ENCODE assay signal across 8 cellular contexts in the genomic region with DNA sequence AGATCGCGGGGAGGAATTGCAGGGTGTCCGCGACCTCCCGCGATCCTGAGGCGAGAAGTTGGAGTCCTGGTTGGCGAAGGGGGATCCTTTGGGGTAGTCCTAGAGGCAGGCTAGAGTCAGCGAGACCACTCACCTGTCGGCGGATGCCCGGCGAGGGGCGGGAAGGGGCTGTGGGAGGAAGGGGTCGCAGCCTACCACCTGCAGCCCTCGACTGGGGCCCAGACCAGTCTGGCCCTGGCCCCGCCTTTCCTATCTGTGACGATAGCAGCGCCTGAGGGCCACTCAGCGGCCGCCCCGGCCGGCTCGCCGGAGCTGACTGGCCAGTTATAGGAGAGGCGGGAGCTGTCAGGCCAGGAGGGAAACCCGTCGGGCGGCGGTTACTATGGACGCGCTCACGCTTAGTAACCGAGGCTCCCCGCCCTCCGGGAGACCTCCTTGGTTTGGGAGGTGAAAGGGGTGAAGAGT. TPM values are rescaled to one million over a fixed set of nuclear protein-coding genes. Genes with fewer than 3 reads are reported as not detected.
DNase-seq lines count a peak whose midpoint lies in the region; ATAC-seq and TF ChIP-seq lines count a peak whose summit lies in the region.

Gene TEKT3 (minus strand): TSS at position 213 of the 465 bp plus-strand sequence. CDS start 10,012 bp downstream, outside the sequence.

- H3K36me3 Mint-ChIP-seq in HFFc6 (ENCODE audit: low read depth) (no peaks in the 10 kb centered on the region), nephron (ENCODE audit: low read depth) (no peaks in the 10 kb centered on the region)
- H3K36me3 Mint-ChIP-seq in activated naive CD4-positive, alpha-beta T cell treated with anti-CD3 and anti-CD28 coated beads, Interleukin-2, amount 50 U/mL, for 72 hours: peaks cover 6 to 10% of the 10 kb centered on the region in 2 donors
- no peaks in the 10 kb centered on the region for H3K36me3 Mint-ChIP-seq in activated T-helper 1 cell treated with anti-CD3 and anti-CD28 coated beads, Interleukin-12 subunit alpha, Interleukin-12 subunit beta, Interleukin-2, Interleukin-4 antibody, amounts not matched to agents 30 ng/mL and 10 ng/mL and 1 ng/mL, durations not matched to agents 14 hours and 24 hours and 36 hours (ENCODE audit: low read depth)

- H3K9me3 Mint-ChIP-seq in HFFc6 (no peaks in the 10 kb centered on the region), nephron (peaks cover 3% of the 10 kb centered on the region)
- H3K9me3 Mint-ChIP-seq in activated naive CD4-positive, alpha-beta T cell treated with anti-CD3 and anti-CD28 coated beads, Interleukin-2, amount 50 U/mL, for 72 hours: peaks cover 0 to 4% of the 10 kb centered on the region in 2 donors
- H3K9me3 Mint-ChIP-seq in activated T-helper 1 cell treated with anti-CD3 and anti-CD28 coated beads, Interleukin-12 subunit alpha, Interleukin-12 subunit beta, Interleukin-2, Interleukin-4 antibody, amounts not matched to agents 30 ng/mL and 10 ng/mL and 1 ng/mL, durations not matched to agents 14 hours and 24 hours and 36 hours: no peaks in the 10 kb centered on the region

- H3K27me3 Mint-ChIP-seq in HFFc6 (ENCODE audit: insufficient read depth) (peaks cover 27% of the 10 kb centered on the region), nephron (ENCODE audit: low read depth) (peaks cover 68% of the 10 kb centered on the region)
- H3K27me3 Mint-ChIP-seq in activated T-helper 1 cell treated with anti-CD3 and anti-CD28 coated beads, Interleukin-12 subunit alpha, Interleukin-12 subunit beta, Interleukin-2, Interleukin-4 antibody, amounts not matched to agents 30 ng/mL and 10 ng/mL and 1 ng/mL, durations not matched to agents 14 hours and 24 hours and 36 hours (ENCODE audit: insufficient read depth): peaks cover 43% of the 10 kb centered on the region

- TF ChIP-seq CTCF in AG09319 (IDR thresholded peaks at IDR 0.05; ENCODE audit: low read depth, low read length) (no peak), HFFc6 (IDR thresholded peaks at IDR 0.05) (no peak), nephron (IDR thresholded peaks at IDR 0.05; ENCODE audit: unreplicated experiment in 3 of 3) (no peak)

- H3K4me1 ChIP-seq in urinary bladder (ENCODE audit: insufficient read depth): no peaks in the 10 kb centered on the region

- peaks cover 43% of the 10 kb centered on the region for H3K4me1 Mint-ChIP-seq in HFFc6 (ENCODE audit: low read depth)
- peaks cover 6% of the 10 kb centered on the region for H3K4me1 Mint-ChIP-seq in nephron
- peaks cover 5% of the 10 kb centered on the region for H3K4me1 Mint-ChIP-seq in activated T-helper 1 cell treated with anti-CD3 and anti-CD28 coated beads, Interleukin-12 subunit alpha, Interleukin-12 subunit beta, Interleukin-2, Interleukin-4 antibody, amounts not matched to agents 30 ng/mL and 10 ng/mL and 1 ng/mL, durations not matched to agents 14 hours and 24 hours and 36 hours (ENCODE audit: low read depth)

- intact Hi-C loops in activated T-helper 1 cell treated with anti-CD3 and anti-CD28 coated beads, Interleukin-12 subunit alpha, Interleukin-12 subunit beta, Interleukin-2, Interleukin-4 antibody, amounts not matched to agents 30 ng/mL and 10 ng/mL and 1 ng/mL, durations not matched to agents 14 hours and 24 hours and 36 hours (cut with micrococcal nuclease): loop anchor here (10.0 kb wide), 1 partner anchor 57 kb away; no protein-coding TSS in a partner anchor

- H3K36me3 ChIP-seq in urinary bladder (ENCODE audit: insufficient read depth): no peaks in the 10 kb centered on the region

- peak; percentile 33 to 67 for ATAC-seq in activated naive CD4-positive, alpha-beta T cell treated with anti-CD3 and anti-CD28 coated beads, Interleukin-2, amount 50 U/mL, for 72 hours

- H3K4me3 ChIP-seq in urinary bladder (ENCODE audit: low read depth, low read length): peak within 1 kb of the TSS; percentile 43

- under 1% methylated on average over 36 of the region's 36 CpGs for WGBS in urinary bladder

- peak; percentile 5 for DNase-seq in AG09319 (ENCODE audit: extremely low read depth, low read depth)
- DNase-seq in HFFc6: peak; percentile 60
- DNase-seq in activated naive CD4-positive, alpha-beta T cell treated with anti-CD3 and anti-CD28 coated beads, Interleukin-2, amount 50 U/mL, for 72 hours (ENCODE audit: low spot score in 2 of 2): peak in 1 of 2 donors; percentile 5
- peak; percentile 84 for DNase-seq in globus pallidus (ENCODE audit: low spot score)
- DNase-seq in activated T-helper 1 cell treated with anti-CD3 and anti-CD28 coated beads, Interleukin-12 subunit alpha, Interleukin-12 subunit beta, Interleukin-2, Interleukin-4 antibody, amounts not matched to agents 30 ng/mL and 10 ng/mL and 1 ng/mL, durations not matched to agents 14 hours and 24 hours and 36 hours (ENCODE audit: low spot score): no peak
- DNase-seq in SW 1271 (lab: John Stamatoyannopoulos, UW): no peak

- H3K4me3 Mint-ChIP-seq in HFFc6 (peak within 1 kb of the TSS; percentile 82), nephron (peak within 1 kb of the TSS; percentile 84 to 89 (median 89))
- no peak within 1 kb of the TSS for H3K4me3 Mint-ChIP-seq in activated T-helper 1 cell treated with anti-CD3 and anti-CD28 coated beads, Interleukin-12 subunit alpha, Interleukin-12 subunit beta, Interleukin-2, Interleukin-4 antibody, amounts not matched to agents 30 ng/mL and 10 ng/mL and 1 ng/mL, durations not matched to agents 14 hours and 24 hours and 36 hours

- no peak within 1 kb of the TSS for H3K27ac ChIP-seq in urinary bladder (ENCODE audit: low read depth)

- H3K27ac Mint-ChIP-seq in HFFc6 (peak within 1 kb of the TSS; percentile 34; the same call in 1 of the 2 replicates), nephron (no peak within 1 kb of the TSS)
- no peak within 1 kb of the TSS for H3K27ac Mint-ChIP-seq in activated naive CD4-positive, alpha-beta T cell treated with anti-CD3 and anti-CD28 coated beads, Interleukin-2, amount 50 U/mL, for 72 hours
- H3K27ac Mint-ChIP-seq in activated T-helper 1 cell treated with anti-CD3 and anti-CD28 coated beads, Interleukin-12 subunit alpha, Interleukin-12 subunit beta, Interleukin-2, Interleukin-4 antibody, amounts not matched to agents 30 ng/mL and 10 ng/mL and 1 ng/mL, durations not matched to agents 14 hours and 24 hours and 36 hours: no peak within 1 kb of the TSS

RNA-seq across cellular contexts. Expression of gene TEKT3, which starts in this region (rescaled TPM):
- total RNA-seq in HFFc6 (2021; fragmentation: NEBNext Ultra II Directional; extraction: Animal tissue kit (Norgen Biotek cat#: 25700)): not detected
- total RNA-seq in activated naive CD4-positive, alpha-beta T cell treated with anti-CD3 and anti-CD28 coated beads, Interleukin-2, amount 50 U/mL, for 72 hours: not detected
- total RNA-seq in urinary bladder: 1.1 TPM
- polyA plus RNA-seq in urinary bladder: 1.0 TPM
- not detected in 2 replicates for total RNA-seq in activated T-helper 1 cell treated with anti-CD3 and anti-CD28 coated beads, Interleukin-12 subunit alpha, Interleukin-12 subunit beta, Interleukin-2, Interleukin-4 antibody, amounts not matched to agents 30 ng/mL and 10 ng/mL and 1 ng/mL, durations not matched to agents 14 hours and 24 hours and 36 hours

Comparison
In these comparisons a context has a peak if more than half of its experiments do, and no peak if none do; other contexts are left out.
1. Peak in DNase-seq in HFFc6; RNA of the gene not detected or under 1 TPM.
2. Peak in ATAC-seq in activated naive CD4-positive, alpha-beta T cell treated with anti-CD3 and anti-CD28 coated beads, Interleukin-2, amount 50 U/mL, for 72 hours; RNA of the gene not detected or under 1 TPM.
3. DNase-seq: peak in AG09319 (single experiment) and globus pallidus (single experiment); none in activated T-helper 1 cell treated with anti-CD3 and anti-CD28 coated beads, Interleukin-12 subunit alpha, Interleukin-12 subunit beta, Interleukin-2, Interleukin-4 antibody, amounts not matched to agents 30 ng/mL and 10 ng/mL and 1 ng/mL, durations not matched to agents 14 hours and 24 hours and 36 hours (single experiment) and SW 1271 (0 of 2).